In genomic region chr10:73743905-73744689, GRCh38 we compare ENCODE assay signal across 8 cellular contexts. TPM values are rescaled to one million over a fixed set of nuclear protein-coding genes. Genes with fewer than 3 reads are reported as not detected.
DNase-seq lines count a peak whose midpoint lies in the region; ATAC-seq, FAIRE-seq and TF ChIP-seq lines count a peak whose summit lies in the region.

A gene with protein sequence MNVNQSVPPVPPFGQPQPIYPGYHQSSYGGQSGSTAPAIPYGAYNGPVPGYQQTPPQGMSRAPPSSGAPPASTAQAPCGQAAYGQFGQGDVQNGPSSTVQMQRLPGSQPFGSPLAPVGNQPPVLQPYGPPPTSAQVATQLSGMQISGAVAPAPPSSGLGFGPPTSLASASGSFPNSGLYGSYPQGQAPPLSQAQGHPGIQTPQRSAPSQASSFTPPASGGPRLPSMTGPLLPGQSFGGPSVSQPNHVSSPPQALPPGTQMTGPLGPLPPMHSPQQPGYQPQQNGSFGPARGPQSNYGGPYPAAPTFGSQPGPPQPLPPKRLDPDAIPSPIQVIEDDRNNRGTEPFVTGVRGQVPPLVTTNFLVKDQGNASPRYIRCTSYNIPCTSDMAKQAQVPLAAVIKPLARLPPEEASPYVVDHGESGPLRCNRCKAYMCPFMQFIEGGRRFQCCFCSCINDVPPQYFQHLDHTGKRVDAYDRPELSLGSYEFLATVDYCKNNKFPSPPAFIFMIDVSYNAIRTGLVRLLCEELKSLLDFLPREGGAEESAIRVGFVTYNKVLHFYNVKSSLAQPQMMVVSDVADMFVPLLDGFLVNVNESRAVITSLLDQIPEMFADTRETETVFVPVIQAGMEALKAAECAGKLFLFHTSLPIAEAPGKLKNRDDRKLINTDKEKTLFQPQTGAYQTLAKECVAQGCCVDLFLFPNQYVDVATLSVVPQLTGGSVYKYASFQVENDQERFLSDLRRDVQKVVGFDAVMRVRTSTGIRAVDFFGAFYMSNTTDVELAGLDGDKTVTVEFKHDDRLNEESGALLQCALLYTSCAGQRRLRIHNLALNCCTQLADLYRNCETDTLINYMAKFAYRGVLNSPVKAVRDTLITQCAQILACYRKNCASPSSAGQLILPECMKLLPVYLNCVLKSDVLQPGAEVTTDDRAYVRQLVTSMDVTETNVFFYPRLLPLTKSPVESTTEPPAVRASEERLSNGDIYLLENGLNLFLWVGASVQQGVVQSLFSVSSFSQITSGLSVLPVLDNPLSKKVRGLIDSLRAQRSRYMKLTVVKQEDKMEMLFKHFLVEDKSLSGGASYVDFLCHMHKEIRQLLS (plus strand): TSS chr10:73744372. CDS start chr10:73746833, 2,461 bp downstream.

- H3K79me2 ChIP-seq in OCI-LY1 (ENCODE audit: insufficient read depth, low read length) = peaks cover 27% of the 10 kb centered on the region

- no peaks in the 10 kb centered on the region for H3K9me2 ChIP-seq in OCI-LY1 (ENCODE audit: low read depth, low read length)

- H3K36me3 ChIP-seq in Caco-2 (ENCODE audit: control insufficient read depth, insufficient read depth, low read length) (no peaks in the 10 kb centered on the region), HUES64 (ENCODE audit: insufficient read depth, low read length) (peaks cover 22% of the 10 kb centered on the region), OCI-LY1 (ENCODE audit: insufficient read depth, low read length) (peaks cover 11% of the 10 kb centered on the region), mesodermal cell (ENCODE audit: control insufficient read depth, insufficient read depth, low read length) (peaks cover 40% of the 10 kb centered on the region)

- peaks cover 6% of the 10 kb centered on the region for H3K4me1 Mint-ChIP-seq in Caco-2 (ENCODE audit: low read depth, unreplicated experiment)

- intact Hi-C loops in Caco-2 (cut with micrococcal nuclease; ENCODE audit: unreplicated experiment) = loop anchor here (1.0 to 5.0 kb wide), 3 partner anchors 14 to 43 kb away; partner anchors contain the start of gene ZSWIM8

- H3K9me3 ChIP-seq in Caco-2 = no peaks in the 10 kb centered on the region
- no peaks in the 10 kb centered on the region for H3K9me3 ChIP-seq in HUES64 (ENCODE audit: insufficient read depth, low read depth, low read length)
- no peaks in the 10 kb centered on the region for H3K9me3 ChIP-seq in OCI-LY1 (ENCODE audit: low read length)
- no peaks in the 10 kb centered on the region for H3K9me3 ChIP-seq in mesodermal cell (ENCODE audit: control insufficient read depth, low read length)

- no peaks in the 10 kb centered on the region for H3K9me3 Mint-ChIP-seq in Caco-2 (ENCODE audit: unreplicated experiment)

- peak within 1 kb of the TSS; percentile 93 for H3K27ac ChIP-seq in HUES64 (ENCODE audit: low read depth, low read length)
- H3K27ac ChIP-seq in OCI-LY1 (ENCODE audit: low read depth, low read length, poor library complexity, severe bottlenecking) = peak within 1 kb of the TSS; percentile 81
- H3K27ac ChIP-seq in mesodermal cell (ENCODE audit: low read depth, low read length, severe bottlenecking) = peak within 1 kb of the TSS; percentile 99

- TF ChIP-seq CTCF in Caco-2 (IDR thresholded peaks at IDR 0.05; ENCODE audit: insufficient read depth in 1 of 2, low read depth in 1 of 2, low read length in 1 of 2, severe bottlenecking in 1 of 2, unreplicated experiment in 1 of 2) (no peak), OCI-LY1 (IDR thresholded peaks at IDR 0.05; ENCODE audit: low read length) (peak; percentile 10; the same call in 1 of the 2 replicates)

- peak within 1 kb of the TSS; percentile 99 for H3K27ac Mint-ChIP-seq in Caco-2 (ENCODE audit: unreplicated experiment)

- H3K4me1 ChIP-seq in Caco-2 (peaks cover 6% of the 10 kb centered on the region; the same call in 1 of the 2 replicates), HUES64 (ENCODE audit: insufficient read depth, low read length) (peaks cover 17% of the 10 kb centered on the region), OCI-LY1 (ENCODE audit: insufficient read depth, low read length, severe bottlenecking) (peaks cover 23% of the 10 kb centered on the region), mesodermal cell (ENCODE audit: control insufficient read depth, insufficient read depth, low read length, poor library complexity, severe bottlenecking) (peaks cover 5% of the 10 kb centered on the region)

- CTCF ChIA-PET in Caco-2 (lab: Charles Lee) = no interaction called here

- FAIRE-seq in endometrium (lab: Jason Lieb, UNC) = peak; percentile 51

- POLR2A ChIA-PET in Caco-2 (lab: Charles Lee) = interaction anchor here (0.5 to 2.3 kb wide), 8 partner anchors 14 to 809 kb away, joined by 3 to 11 read pairs (median 4); partner anchors contain the start of genes CHCHD1 and PPP3CB

- H3K4me2 ChIP-seq in OCI-LY1 (ENCODE audit: low read length) = peak within 1 kb of the TSS; percentile 92

- H3K9ac ChIP-seq in HUES64 (ENCODE audit: low read depth, low read length) = peak within 1 kb of the TSS; percentile 98
- peak within 1 kb of the TSS; percentile 96 for H3K9ac ChIP-seq in OCI-LY1 (ENCODE audit: low read length)

- H3K36me3 Mint-ChIP-seq in Caco-2 (ENCODE audit: insufficient read depth, unreplicated experiment) = peaks cover 52% of the 10 kb centered on the region

- peak within 1 kb of the TSS; percentile 59 for H3K4me3 ChIP-seq in Caco-2 (ENCODE audit: low read depth, low read length)
- H3K4me3 ChIP-seq in HUES64 (ENCODE audit: low read length) = peak within 1 kb of the TSS; percentile 89
- H3K4me3 ChIP-seq in OCI-LY1 (ENCODE audit: low read depth, low read length, poor library complexity, severe bottlenecking) = peak within 1 kb of the TSS; percentile 92
- H3K4me3 ChIP-seq in mesodermal cell (ENCODE audit: extremely low read depth, insufficient read depth, low read length, poor library complexity, severe bottlenecking) = peak within 1 kb of the TSS; percentile 94

- under 1% methylated on average over 37 of the region's 37 CpGs for WGBS in HUES64
- WGBS in mesodermal cell (ENCODE audit: insufficient coverage in 2 of 2), 2 experiments = 1% methylated on average over 13 to 32 of the region's 37 CpGs

- no TSS peak for BruUV-seq in Caco-2 (replicated peaks; lab: Mats Ljungman, UMichigan)

- H3K4me3 Mint-ChIP-seq in Caco-2 (ENCODE audit: unreplicated experiment) = peak within 1 kb of the TSS; percentile 97

- H3K27me3 ChIP-seq in Caco-2 (replicated peaks; ENCODE audit: control insufficient read depth, insufficient read depth, low read length) (no peaks in the 10 kb centered on the region), HUES64 (ENCODE audit: insufficient read depth, low read length) (no peaks in the 10 kb centered on the region), OCI-LY1 (ENCODE audit: insufficient read depth, low read length) (no peaks in the 10 kb centered on the region)

- DNase-seq in Caco-2 = peak; percentile 97
- peak; percentile 93 for DNase-seq in activated CD8-positive, alpha-beta memory T cell treated with anti-CD3 and anti-CD28 coated beads, Interleukin-2, amount 50 U/mL, for 4 hours
- peak; percentile 87 to 92 for DNase-seq in stimulated activated CD8-positive, alpha-beta memory T cell treated with anti-CD3 and anti-CD28 coated beads, Interleukin-15, amount 100 ng/mL, for 4 hours (ENCODE audit: low read depth in 2 of 2)

- peak; percentile 86 for ATAC-seq in GM21423 (IDR thresholded peaks at IDR 0.05; ENCODE audit: unreplicated experiment)

- H2AFZ ChIP-seq in OCI-LY1 (ENCODE audit: low read length) = no peak within 1 kb of the TSS

- no peaks in the 10 kb centered on the region for H3F3A ChIP-seq in OCI-LY1 (ENCODE audit: insufficient read depth, low read length)

- no peaks in the 10 kb centered on the region for H4K20me1 ChIP-seq in OCI-LY1 (ENCODE audit: insufficient read depth, low read length)

- no peaks in the 10 kb centered on the region for H3K27me3 Mint-ChIP-seq in Caco-2 (ENCODE audit: insufficient read depth, unreplicated experiment)

RNA-seq across cellular contexts. Expression of the gene that starts here (rescaled TPM):
- 91.0 and 91.2 TPM in 2 replicates for total RNA-seq in Caco-2 (2022)
- polyA plus RNA-seq in HUES64 (2013, experiment 1 of 2) = 38.6 TPM
- 42.5 TPM for polyA plus RNA-seq in HUES64 (2013, experiment 2 of 2)
- polyA plus RNA-seq in mesodermal cell (2013, experiment 1 of 2) = 81.1 TPM
- polyA plus RNA-seq in mesodermal cell (2013, experiment 2 of 2) = 68.9 TPM

Comparison
In these comparisons a context has a peak if more than half of its experiments do, and no peak if none do; other contexts are left out.
1. Peak in every context shown above with its lines: DNase-seq, ATAC-seq, H3K4me3 ChIP-seq and H3K27ac ChIP-seq.